1 cellular context compared by ENCODE assay signal in genomic region chr20:44743080-44743701, GRCh38.
TF ChIP-seq lines count a peak whose summit lies in the region.

No MANE protein-coding gene starts in this region.

TF ChIP-seq in K562, 482 proteins besides CTCF, POLR2A, EP300 and RAD21:
- TF ChIP-seq ZNF133 (CRISPR knock-in tag; IDR thresholded peaks at IDR 0.05) = no peak
- TF ChIP-seq SAFB (IDR thresholded peaks at IDR 0.05; ENCODE audit: borderline replicate concordance, low read depth, low read length) = no peak
- TF ChIP-seq GABPA (tag; conservative IDR thresholded peaks at IDR 0.05; ENCODE audit: low read depth) = no peak
- peak; percentile 91 for TF ChIP-seq CHD2 (IDR thresholded peaks at IDR 0.05; ENCODE audit: low read depth, low read length)
- TF ChIP-seq ZNF311 (CRISPR knock-in tag; IDR thresholded peaks at IDR 0.05) = no peak
- TF ChIP-seq RBM25 (IDR thresholded peaks at IDR 0.05; ENCODE audit: low read depth, low read length, severe bottlenecking) = peak; percentile 59
- TF ChIP-seq CREB3L1 (IDR thresholded peaks at IDR 0.05; ENCODE audit: borderline replicate concordance, low read depth) = 0 out of 2 replicates have a peak, but pooled peaks have one; percentile 30
- TF ChIP-seq, protein P1, sequence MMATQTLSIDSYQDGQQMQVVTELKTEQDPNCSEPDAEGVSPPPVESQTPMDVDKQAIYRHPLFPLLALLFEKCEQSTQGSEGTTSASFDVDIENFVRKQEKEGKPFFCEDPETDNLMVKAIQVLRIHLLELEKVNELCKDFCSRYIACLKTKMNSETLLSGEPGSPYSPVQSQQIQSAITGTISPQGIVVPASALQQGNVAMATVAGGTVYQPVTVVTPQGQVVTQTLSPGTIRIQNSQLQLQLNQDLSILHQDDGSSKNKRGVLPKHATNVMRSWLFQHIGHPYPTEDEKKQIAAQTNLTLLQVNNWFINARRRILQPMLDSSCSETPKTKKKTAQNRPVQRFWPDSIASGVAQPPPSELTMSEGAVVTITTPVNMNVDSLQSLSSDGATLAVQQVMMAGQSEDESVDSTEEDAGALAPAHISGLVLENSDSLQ (IDR thresholded peaks at IDR 0.05) = 0 out of 2 replicates have a peak, but pooled peaks have one; percentile 23
- no peak for TF ChIP-seq HDAC6 (IDR thresholded peaks at IDR 0.05; ENCODE audit: low read depth, low read length)
- TF ChIP-seq ZNF766 (CRISPR knock-in tag; conservative IDR thresholded peaks at IDR 0.05) = peak; percentile 74
